ENCODE assay signal across 13 cellular contexts in the genomic region with DNA sequence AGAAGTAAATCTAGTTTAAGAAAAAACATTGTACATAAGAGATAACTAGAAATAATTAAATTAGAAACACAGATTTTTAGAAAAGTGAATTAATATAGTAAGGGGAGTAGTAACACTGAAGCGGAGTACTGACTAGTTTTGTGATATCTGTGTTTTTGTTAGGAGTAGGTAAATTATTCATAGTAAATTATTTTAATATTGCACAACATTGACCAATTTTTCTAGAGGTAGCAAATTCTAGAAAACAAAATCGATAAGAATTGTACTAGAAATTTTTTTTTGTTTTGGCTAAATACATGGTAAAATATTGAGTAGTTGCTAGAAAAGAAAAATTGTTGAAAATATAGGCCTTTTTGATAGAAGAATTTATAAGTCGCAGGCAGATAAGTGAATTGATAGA.
DNase-seq lines count a peak whose midpoint lies in the region; ATAC-seq and TF ChIP-seq lines count a peak whose summit lies in the region.
"Had no signal": no experiment of that assay in that cellular context is flagged by ENCODE, and none has a peak within 500 bp of the region (broad histone marks: within the 10 kb centered on the region; RNA-seq: fewer than 3 reads in every experiment).

No MANE protein-coding gene starts in this region.

- no peak overlapping the region for H2AK5ac ChIP-seq in IMR-90 (ENCODE audit: low read depth, low read length)

- no peak overlapping the region for H3K23ac ChIP-seq in IMR-90 (ENCODE audit: low read depth, low read length)

- H3K27me3 ChIP-seq in BLaER1 (no peaks in the 10 kb centered on the region), IMR-90 (ENCODE audit: control insufficient read depth, insufficient read depth, low read length) (no peaks in the 10 kb centered on the region), neural cell (ENCODE audit: insufficient read depth, low read depth, low read length) (no peaks in the 10 kb centered on the region), foreskin keratinocyte (no peaks in the 10 kb centered on the region)

- no peaks in the 10 kb centered on the region for H3K9me2 ChIP-seq in neural cell (ENCODE audit: insufficient read depth, low read length)

- H3K36me3 Mint-ChIP-seq in dendritic cell treated with granulocyte-macrophage colony-stimulating factor and Interleukin-4, amounts not matched to agents 40 ng/mL and 50 ng/mL, for 4 days (ENCODE audit: low read depth), result peaks cover 12% of the 10 kb centered on the region
- H3K36me3 Mint-ChIP-seq: stimulated activated effector memory CD8-positive, alpha-beta T cell treated with anti-CD3 and anti-CD28 coated beads, Interleukin-12 subunit alpha, Interleukin-12 subunit beta, amount 100 ng/mL, for 72 hours had no signal

- WGBS in IMR-90 (ENCODE audit: extremely low coverage in 2 of 2, insufficient read length in 1 of 2), 2 experiments, result 100% methylated on average over 1 of the region's 3 CpGs; no CpG with 5 or more reads in 1 of the 2 experiments

- H3K14ac ChIP-seq in IMR-90 (replicated peaks; ENCODE audit: low read depth, low read length), result no peak overlapping the region

- peak overlapping the region; percentile 13 for H3K4me3 Mint-ChIP-seq in dendritic cell treated with granulocyte-macrophage colony-stimulating factor and Interleukin-4, amounts not matched to agents 40 ng/mL and 50 ng/mL, for 4 days
- H3K4me3 Mint-ChIP-seq: activated T-helper 1 cell treated with anti-CD3 and anti-CD28 coated beads, Interleukin-12 subunit alpha, Interleukin-12 subunit beta, Interleukin-2, Interleukin-4 antibody, amounts not matched to agents 30 ng/mL and 10 ng/mL and 1 ng/mL, durations not matched to agents 14 hours and 24 hours and 36 hours; stimulated activated effector memory CD8-positive, alpha-beta T cell treated with anti-CD3 and anti-CD28 coated beads, Interleukin-12 subunit alpha, Interleukin-12 subunit beta, amount 100 ng/mL, for 72 hours had no signal

- DNase-seq in IMR-90 (no peak), GM10266 (ENCODE audit: extremely low spot score) (no peak), NCI-H1092 (lab: John Stamatoyannopoulos, UW) (no peak), foreskin keratinocyte (no peak), NCI-H510A treated with DMSO at 0.1 percent for 48 hours (lab: John Stamatoyannopoulos, UW) (no peak)
- DNase-seq: activated CD4-positive, alpha-beta T cell treated with anti-CD3 and anti-CD28 coated beads for 4 hours; NCI-H1417 treated with DMSO at 0.1 percent for 48 hours had no signal

- no peak overlapping the region for H3K4ac ChIP-seq in IMR-90 (ENCODE audit: low read depth, low read length)

- H3K9me3 ChIP-seq in BLaER1 (no peaks in the 10 kb centered on the region), IMR-90 (ENCODE audit: control insufficient read depth, insufficient read depth, low read length) (no peaks in the 10 kb centered on the region), neural cell (ENCODE audit: low read length) (no peaks in the 10 kb centered on the region)

- no peak overlapping the region for H3K56ac ChIP-seq in IMR-90 (ENCODE audit: extremely low read depth, insufficient read depth, low read length)

- H3K4me2 ChIP-seq in BLaER1 (peak overlapping the region; percentile 94), IMR-90 (ENCODE audit: low read depth, low read length) (peak overlapping the region; percentile 66; the same call in 1 of the 2 replicates), neural cell (ENCODE audit: low read length) (peak overlapping the region; percentile 59)

- no peak overlapping the region for H4K5ac ChIP-seq in IMR-90 (ENCODE audit: low read depth, low read length)

- no peak overlapping the region for H4K91ac ChIP-seq in IMR-90 (ENCODE audit: insufficient read depth, low read depth, low read length)

- TF ChIP-seq CTCF in IMR-90 (conservative IDR thresholded peaks at IDR 0.05; ENCODE audit: low read depth, low read length), result no peak
- TF ChIP-seq CTCF in neural cell (IDR thresholded peaks at IDR 0.05; ENCODE audit: poor library complexity, severe bottlenecking), result no peak
- no peak for TF ChIP-seq CTCF in GM10266 (IDR thresholded peaks at IDR 0.05; ENCODE audit: control insufficient read depth, insufficient read depth, low read depth, missing control alignments)
- TF ChIP-seq CTCF in foreskin keratinocyte (conservative IDR thresholded peaks at IDR 0.05), result no peak

- H4K8ac ChIP-seq in IMR-90 (ENCODE audit: low read depth in 2 of 2, low read length in 2 of 2), result no peak overlapping the region; a peak in 1 of 4 replicates

- TF ChIP-seq EP300 in neural cell (conservative IDR thresholded peaks at IDR 0.05; ENCODE audit: poor library complexity, severe bottlenecking), result no peak

- H2BK15ac ChIP-seq in IMR-90 (ENCODE audit: low read depth, low read length), result no peak overlapping the region

- TF ChIP-seq RAD21 in IMR-90 (IDR thresholded peaks at IDR 0.05; ENCODE audit: low read length), result no peak
- no peak for TF ChIP-seq RAD21 in neural cell (conservative IDR thresholded peaks at IDR 0.05)

- no peak overlapping the region for H2BK20ac ChIP-seq in IMR-90 (ENCODE audit: low read depth, low read length)

- CTCF ChIA-PET in IMR-90 (lab: Yijun Ruan, JAX), result interaction anchor here (0.7 kb wide), 1 partner anchor 156 kb away, joined by 3 read pairs; no protein-coding TSS in a partner anchor

- H3K27me3 Mint-ChIP-seq in dendritic cell treated with granulocyte-macrophage colony-stimulating factor and Interleukin-4, amounts not matched to agents 40 ng/mL and 50 ng/mL, for 4 days, result no peaks in the 10 kb centered on the region

- H2BK120ac ChIP-seq in IMR-90 (ENCODE audit: low read depth, low read length), result no peak overlapping the region

- H3K9ac ChIP-seq in BLaER1, result peak overlapping the region; percentile 86; the same call in 1 of the 2 replicates
- no peak overlapping the region for H3K9ac ChIP-seq in IMR-90 (ENCODE audit: low read depth, low read length)
- no peak overlapping the region for H3K9ac ChIP-seq in neural cell (ENCODE audit: low read length)

- H2BK5ac ChIP-seq in IMR-90 (ENCODE audit: low read depth, low read length, poor library complexity, severe bottlenecking), result peak overlapping the region; percentile 18

- H3K79me1 ChIP-seq in IMR-90 (ENCODE audit: low read depth in 1 of 2, low read length in 2 of 2), result peaks cover 7 to 12% of the 10 kb centered on the region in 2 experiments; a peak in 3 of 4 replicates

- BruUV-seq in IMR-90 (replicated peaks; lab: Mats Ljungman, UMichigan), result no TSS peak

- no peak overlapping the region for H2AK9ac ChIP-seq in IMR-90 (replicated peaks; ENCODE audit: low read depth, low read length, poor library complexity)

- intact Hi-C loops in IMR-90 (cut with micrococcal nuclease), result no loop called here
- intact Hi-C loops in dendritic cell treated with granulocyte-macrophage colony-stimulating factor and Interleukin-4, amounts not matched to agents 40 ng/mL and 50 ng/mL, for 4 days (cut with micrococcal nuclease), result loop anchor here (2.0 to 10.0 kb wide), 2 partner anchors 80 to 224 kb away; a partner anchor contains a TSS

- H3K18ac ChIP-seq in IMR-90 (ENCODE audit: low read depth, low read length), result no peak overlapping the region

- POLR2A ChIA-PET in IMR-90 (lab: Charles Lee; ENCODE audit: unreplicated experiment), result no interaction called here

- in situ Hi-C loops in IMR-90 (cut with MboI; ENCODE audit: low sequenced_read_pairs), result loop anchor here (10.0 kb wide), 1 partner anchor 156 kb away; a partner anchor contains a TSS

- peaks cover 31% of the 10 kb centered on the region for H3K4me1 Mint-ChIP-seq in dendritic cell treated with granulocyte-macrophage colony-stimulating factor and Interleukin-4, amounts not matched to agents 40 ng/mL and 50 ng/mL, for 4 days (ENCODE audit: low read depth)

- H2AFZ ChIP-seq in IMR-90 (replicated peaks; ENCODE audit: low read length, poor library complexity), result no peak overlapping the region
- no peak overlapping the region for H2AFZ ChIP-seq in neural cell (ENCODE audit: low read depth, low read length)

- H3K4me1 ChIP-seq in BLaER1 (peaks cover 49% of the 10 kb centered on the region), IMR-90 (ENCODE audit: control insufficient read depth, insufficient read depth, low read length) (no peaks in the 10 kb centered on the region; the same call in 1 of the 2 replicates), foreskin keratinocyte (peaks cover 32% of the 10 kb centered on the region)

- no peak overlapping the region for H3K27ac Mint-ChIP-seq in dendritic cell treated with granulocyte-macrophage colony-stimulating factor and Interleukin-4, amounts not matched to agents 40 ng/mL and 50 ng/mL, for 4 days
- H3K27ac Mint-ChIP-seq: activated T-helper 1 cell treated with anti-CD3 and anti-CD28 coated beads, Interleukin-12 subunit alpha, Interleukin-12 subunit beta, Interleukin-2, Interleukin-4 antibody, amounts not matched to agents 30 ng/mL and 10 ng/mL and 1 ng/mL, durations not matched to agents 14 hours and 24 hours and 36 hours; stimulated activated effector memory CD8-positive, alpha-beta T cell treated with anti-CD3 and anti-CD28 coated beads, Interleukin-12 subunit alpha, Interleukin-12 subunit beta, amount 100 ng/mL, for 72 hours had no signal

- dilution Hi-C loops in IMR-90 (cut with HindIII; ENCODE audit: low sequenced_read_pairs, unreplicated experiment), result no loop called here

- H3K9me3 Mint-ChIP-seq in dendritic cell treated with granulocyte-macrophage colony-stimulating factor and Interleukin-4, amounts not matched to agents 40 ng/mL and 50 ng/mL, for 4 days, result no peaks in the 10 kb centered on the region
- H3K9me3 Mint-ChIP-seq: activated T-helper 1 cell treated with anti-CD3 and anti-CD28 coated beads, Interleukin-12 subunit alpha, Interleukin-12 subunit beta, Interleukin-2, Interleukin-4 antibody, amounts not matched to agents 30 ng/mL and 10 ng/mL and 1 ng/mL, durations not matched to agents 14 hours and 24 hours and 36 hours; stimulated activated effector memory CD8-positive, alpha-beta T cell treated with anti-CD3 and anti-CD28 coated beads, Interleukin-12 subunit alpha, Interleukin-12 subunit beta, amount 100 ng/mL, for 72 hours had no signal

- no peak for ATAC-seq in IMR-90 (ENCODE audit: low read depth)
- no peak for ATAC-seq in foreskin keratinocyte
- ATAC-seq: stimulated activated effector memory CD8-positive, alpha-beta T cell treated with anti-CD3 and anti-CD28 coated beads, Interleukin-12 subunit alpha, Interleukin-12 subunit beta, amount 100 ng/mL, for 72 hours had no signal

- peaks cover 77% of the 10 kb centered on the region for H3K79me2 ChIP-seq in neural cell (replicated peaks; ENCODE audit: insufficient read depth, low read length)

- no peak for TF ChIP-seq POLR2A in IMR-90 (IDR thresholded peaks at IDR 0.05; ENCODE audit: low read depth, low read length)

- H3K36me3 ChIP-seq in BLaER1, result peaks cover 18% of the 10 kb centered on the region
- H3K36me3 ChIP-seq in IMR-90 (ENCODE audit: control insufficient read depth, insufficient read depth, low read length), result peaks cover 3% of the 10 kb centered on the region; the same call in 1 of the 2 replicates
- H3K36me3 ChIP-seq in neural cell (ENCODE audit: insufficient read depth, low read length), result no peaks in the 10 kb centered on the region

- H3K27ac ChIP-seq in BLaER1, result peak overlapping the region; percentile 94
- H3K27ac ChIP-seq in IMR-90 (ENCODE audit: insufficient read depth, low read length), result no peak overlapping the region
- no peak overlapping the region for H3K27ac ChIP-seq in neural cell (ENCODE audit: low read length)
- no peak overlapping the region for H3K27ac ChIP-seq in foreskin keratinocyte
- H3K27ac ChIP-seq: epithelial cell of prostate had no signal

- peaks cover 5% of the 10 kb centered on the region for H3F3A ChIP-seq in neural cell (ENCODE audit: insufficient read depth, low read length, poor library complexity, severe bottlenecking)

- H3K4me3 ChIP-seq in BLaER1 (peak overlapping the region; percentile 71), IMR-90 (ENCODE audit: insufficient read depth, low read depth, low read length) (no peak overlapping the region; the same call in 1 of the 2 replicates), neural cell (ENCODE audit: low read length) (peak overlapping the region; percentile 71)

- H3K9me1 ChIP-seq in IMR-90 (ENCODE audit: insufficient read depth, low read length), result 0 out of 2 replicates have a peak, but pooled peaks cover 2% of the 10 kb centered on the region

- peaks cover 15% of the 10 kb centered on the region for H4K20me1 ChIP-seq in BLaER1
- peaks cover 8% of the 10 kb centered on the region; the same call in 1 of the 2 replicates for H4K20me1 ChIP-seq in IMR-90 (ENCODE audit: insufficient read depth, low read length)
- H4K20me1 ChIP-seq in neural cell (ENCODE audit: insufficient read depth), result peaks cover 5% of the 10 kb centered on the region
